Comparison of ENCODE assay signal across 13 cellular contexts in the genomic region with DNA sequence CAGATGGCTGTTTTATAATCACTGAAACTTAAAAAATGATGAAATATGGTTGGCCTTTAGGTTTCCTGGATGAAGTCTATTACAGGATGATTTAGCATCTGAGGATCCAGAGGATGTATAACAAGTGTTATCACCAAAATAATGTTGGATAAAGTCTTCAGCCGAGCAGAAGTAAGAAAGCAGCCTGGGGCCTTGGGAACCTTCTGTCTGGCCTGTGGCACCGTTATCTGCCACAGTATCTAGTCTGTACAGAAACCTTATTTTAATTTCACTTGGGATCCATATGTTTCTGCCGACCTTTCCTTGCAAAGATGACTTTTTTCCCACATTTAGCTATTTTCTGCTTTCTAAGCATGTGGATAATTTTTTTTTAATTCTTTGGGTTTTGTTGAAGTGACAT. TPM values are rescaled to one million over a fixed set of nuclear protein-coding genes. Genes with fewer than 3 reads are reported as not detected.
DNase-seq lines count a peak whose midpoint lies in the region; ATAC-seq and TF ChIP-seq lines count a peak whose summit lies in the region.
"Had no signal": no experiment of that assay in that cellular context is flagged by ENCODE, and none has a peak within 500 bp of the region (broad histone marks: within the 10 kb centered on the region; RNA-seq: fewer than 3 reads in every experiment).

No MANE protein-coding gene starts in this region.

- peak; percentile 38 for DNase-seq in DMS 273 (lab: John Stamatoyannopoulos, UW; ENCODE audit: unreplicated experiment)
- no peak for DNase-seq in DMS 273 treated with DMSO at 0.1 percent for 48 hours (lab: John Stamatoyannopoulos, UW)
- DNase-seq in activated CD4-positive, alpha-beta T cell treated with anti-CD3 and anti-CD28 coated beads for 4 hours = no peak
- DNase-seq: AML-193; Caco-2; Calu3; CD4-positive, alpha-beta T cell; CD8-positive, alpha-beta T cell; DMS79 treated with DMSO at 0.1 percent for 48 hours; GF-D8 had no signal

- ATAC-seq in SK-N-SH treated with all-trans-retinoic acid at 6 μM for 48 hours (no peak), esophagus mucosa (no peak)
- ATAC-seq: A549; CD8-positive, alpha-beta T cell had no signal

TF ChIP-seq in SK-N-SH treated with all-trans-retinoic acid at 6 μM for 48 hours, 23 proteins besides CTCF, POLR2A, EP300 and RAD21:
- TF ChIP-seq ZNF70 (CRISPR knock-in tag; IDR thresholded peaks at IDR 0.05) (peak; percentile 24; the same call in 1 of the 2 replicates), ZNF565 (CRISPR knock-in tag; conservative IDR thresholded peaks at IDR 0.05; ENCODE audit: low read depth) (no peak)

RNA-seq across cellular contexts. Expression of a gene that starts 20.5 kb away (rescaled TPM):
- total RNA-seq in esophagus mucosa = 1.8 TPM
